Comparison of ENCODE assay signal across 8 cellular contexts in genomic region chr3:141876381-141876890, GRCh38. TPM values are rescaled to one million over a fixed set of nuclear protein-coding genes. Genes with fewer than 3 reads are reported as not detected.
DNase-seq lines count a peak whose midpoint lies in the region; ATAC-seq and TF ChIP-seq lines count a peak whose summit lies in the region.

ATP1B3 (plus strand) TSS chr3:141876643; CDS start chr3:141876802, 159 bp downstream.

- DNase-seq in AG04450 (ENCODE audit: low read depth, low spot score) (peak; percentile 30), NCI-H2227 treated with DMSO at 0.1 percent for 48 hours (lab: John Stamatoyannopoulos, UW) (peak; percentile 54), cerebellum (ENCODE audit: low spot score) (peak; percentile 92), kidney glomerular epithelial cell (lab: John Stamatoyannopoulos, UW) (peak; percentile 77)
- DNase-seq in activated CD4-positive, CD25-positive, alpha-beta regulatory T cell treated with anti-CD3 and anti-CD28 coated beads, Interleukin-2, amount 50 U/mL, for 72 hours = peak; percentile 82
- DNase-seq in stimulated activated CD4-positive, alpha-beta T cell treated with anti-CD3 and anti-CD28 coated beads, Interleukin-15, amount 100 ng/mL, for 48 hours (ENCODE audit: low read depth in 2 of 2) = peak; percentile 72 to 74

- no peaks in the 10 kb centered on the region; the same call in 1 of the 2 replicates for H3K9me3 ChIP-seq in AG04450 (ENCODE audit: control insufficient read depth, insufficient read depth, low read length)

- H3K27ac ChIP-seq in AG04450 (ENCODE audit: low read depth, low read length) = peak within 1 kb of the TSS; percentile 96

- CTCF ChIA-PET in AG04450 (lab: Charles Lee) = interaction anchor here (1.7 to 4.1 kb wide), 3 partner anchors 10 to 138 kb away, joined by 8 to 31 read pairs (median 15); partner anchors contain the start of gene RNF7

- TF ChIP-seq CTCF in AG04450 (IDR thresholded peaks at IDR 0.05; ENCODE audit: low read depth, low read length) = no peak

- H3K27me3 ChIP-seq in AG04450 (ENCODE audit: control insufficient read depth, insufficient read depth, low read length) = no peaks in the 10 kb centered on the region

- peak within 1 kb of the TSS; percentile 79 for H3K4me3 ChIP-seq in AG04450 (ENCODE audit: low read depth, low read length)

- peak; percentile 55 for ATAC-seq in GM18870 (IDR thresholded peaks at IDR 0.05; ENCODE audit: unreplicated experiment)
- peak; percentile 71 for ATAC-seq in HG03103 (IDR thresholded peaks at IDR 0.05; ENCODE audit: low read depth, unreplicated experiment)

- POLR2A ChIA-PET in AG04450 (lab: Yijun Ruan, JAX) = interaction anchor here (0.9 to 1.3 kb wide), 4 partner anchors 18 to 138 kb away, joined by 3 to 6 read pairs (median 5); no protein-coding TSS in a partner anchor

RNA-seq across cellular contexts. Expression of gene ATP1B3, which starts in this region (rescaled TPM):
- 139 and 199 TPM in 2 replicates for polyA plus RNA-seq in AG04450 (2011; rRNA removed)
- 62.8 and 103 TPM in 2 replicates for polyA minus RNA-seq in AG04450 (2011; rRNA and poly(A)+ RNA removed)
- total RNA-seq in cerebellum = 43.1 TPM

Comparison
In these comparisons a context has a peak if more than half of its experiments do, and no peak if none do; other contexts are left out.
1. Peak in every context shown above with its lines: DNase-seq, ATAC-seq, H3K4me3 ChIP-seq and H3K27ac ChIP-seq.
2. DNase-seq: peak in every context shown above with its lines; median percentile 92 in cerebellum; 82 in activated CD4-positive, CD25-positive, alpha-beta regulatory T cell treated with anti-CD3 and anti-CD28 coated beads, Interleukin-2, amount 50 U/mL, for 72 hours; 77 in kidney glomerular epithelial cell; 73 in stimulated activated CD4-positive, alpha-beta T cell treated with anti-CD3 and anti-CD28 coated beads, Interleukin-15, amount 100 ng/mL, for 48 hours; 54 in NCI-H2227 treated with DMSO at 0.1 percent for 48 hours; 30 in AG04450.